ENCODE assay signal across 1 cellular context in genomic region chr6:36666726-36667591, GRCh38.
TF ChIP-seq lines count a peak whose summit lies in the region.

No MANE protein-coding gene starts in this region.

TF ChIP-seq in HepG2, 621 proteins besides CTCF, POLR2A, EP300 and RAD21 (continued from another document and continues in another):
- TF ChIP-seq TFE3 (CRISPR knock-in tag; IDR thresholded peaks at IDR 0.05) (peak; percentile 82; the same call in 1 of the 2 replicates), ZNF781 (CRISPR knock-in tag; IDR thresholded peaks at IDR 0.05; ENCODE audit: borderline replicate concordance, not compliant biosample characterization) (peak; percentile 81), GABPB1 (CRISPR knock-in tag; IDR thresholded peaks at IDR 0.05) (peak; percentile 79), U2AF1 (optimal IDR thresholded peaks at IDR 0.05; ENCODE audit: low read depth, low read length) (no peak), CENPT (CRISPR knock-in tag; IDR thresholded peaks at IDR 0.05; ENCODE audit: low read depth) (no peak), DZIP1 (CRISPR knock-in tag; IDR thresholded peaks at IDR 0.05) (no peak), ZNF572 (CRISPR knock-in tag; IDR thresholded peaks at IDR 0.05) (peak; percentile 74; the same call in 1 of the 2 replicates), MYNN (CRISPR knock-in tag; IDR thresholded peaks at IDR 0.05; ENCODE audit: low read depth) (peak; percentile 66; the same call in 1 of the 2 replicates), ZNF609 (CRISPR knock-in tag; IDR thresholded peaks at IDR 0.05; ENCODE audit: borderline replicate concordance) (peak; percentile 86; the same call in 1 of the 2 replicates), EZH2 (conservative IDR thresholded peaks at IDR 0.05; ENCODE audit: low read depth, low read length) (no peak), ZNF570 (CRISPR knock-in tag; IDR thresholded peaks at IDR 0.05; ENCODE audit: borderline replicate concordance) (no peak), SALL1 (CRISPR knock-in tag; IDR thresholded peaks at IDR 0.05) (peak; percentile 98), ZNF484 (CRISPR knock-in tag; IDR thresholded peaks at IDR 0.05; ENCODE audit: borderline replicate concordance, low read depth) (no peak), BCL3 (CRISPR knock-in tag; IDR thresholded peaks at IDR 0.05) (no peak), ZNF660 (CRISPR knock-in tag; IDR thresholded peaks at IDR 0.05; ENCODE audit: borderline replicate concordance, low read depth) (no peak), GZF1 (CRISPR knock-in tag; IDR thresholded peaks at IDR 0.05) (no peak), TERF1 (CRISPR knock-in tag; IDR thresholded peaks at IDR 0.05) (no peak), MAFG (CRISPR knock-in tag; IDR thresholded peaks at IDR 0.05) (no peak), GLMP (CRISPR knock-in tag; IDR thresholded peaks at IDR 0.05; ENCODE audit: borderline replicate concordance) (no peak), ZFP36L1 (CRISPR knock-in tag; IDR thresholded peaks at IDR 0.05) (peak; percentile 67; the same call in 1 of the 2 replicates), SP1 (IDR thresholded peaks at IDR 0.05) (no peak), SP1 (CRISPR knock-in tag; IDR thresholded peaks at IDR 0.05) (peak; percentile 68; the same call in 1 of the 2 replicates), ZBTB2 (CRISPR knock-in tag; IDR thresholded peaks at IDR 0.05; ENCODE audit: low read depth) (0 out of 2 replicates have a peak, but pooled peaks have one; percentile 41), HDAC6 (IDR thresholded peaks at IDR 0.05; ENCODE audit: low read depth, low read length) (no peak), HNRNPL (IDR thresholded peaks at IDR 0.05; ENCODE audit: low read depth, low read length) (peak; percentile 82; the same call in 1 of the 2 replicates), ZNF180 (CRISPR knock-in tag; IDR thresholded peaks at IDR 0.05; ENCODE audit: borderline replicate concordance, low read depth) (no peak), RARG (CRISPR knock-in tag; IDR thresholded peaks at IDR 0.05; ENCODE audit: low read depth) (no peak), CBX5 (CRISPR knock-in tag; IDR thresholded peaks at IDR 0.05; ENCODE audit: borderline replicate concordance) (peak; percentile 99), ZNF224 (CRISPR knock-in tag; IDR thresholded peaks at IDR 0.05) (0 out of 2 replicates have a peak, but pooled peaks have one; percentile 50), FOXC1 (CRISPR knock-in tag; IDR thresholded peaks at IDR 0.05; ENCODE audit: borderline replicate concordance) (peak; percentile 90), MAFF (IDR thresholded peaks at IDR 0.05; ENCODE audit: low read depth, low read length) (peak; percentile 73), NAIF1 (CRISPR knock-in tag; IDR thresholded peaks at IDR 0.05; ENCODE audit: borderline replicate concordance) (peak; percentile 60), NFKBIZ (CRISPR knock-in tag; IDR thresholded peaks at IDR 0.05) (peak; percentile 87), FOXO1 (CRISPR knock-in tag; IDR thresholded peaks at IDR 0.05) (peak; percentile 91)
- TF ChIP-seq, protein P1, sequence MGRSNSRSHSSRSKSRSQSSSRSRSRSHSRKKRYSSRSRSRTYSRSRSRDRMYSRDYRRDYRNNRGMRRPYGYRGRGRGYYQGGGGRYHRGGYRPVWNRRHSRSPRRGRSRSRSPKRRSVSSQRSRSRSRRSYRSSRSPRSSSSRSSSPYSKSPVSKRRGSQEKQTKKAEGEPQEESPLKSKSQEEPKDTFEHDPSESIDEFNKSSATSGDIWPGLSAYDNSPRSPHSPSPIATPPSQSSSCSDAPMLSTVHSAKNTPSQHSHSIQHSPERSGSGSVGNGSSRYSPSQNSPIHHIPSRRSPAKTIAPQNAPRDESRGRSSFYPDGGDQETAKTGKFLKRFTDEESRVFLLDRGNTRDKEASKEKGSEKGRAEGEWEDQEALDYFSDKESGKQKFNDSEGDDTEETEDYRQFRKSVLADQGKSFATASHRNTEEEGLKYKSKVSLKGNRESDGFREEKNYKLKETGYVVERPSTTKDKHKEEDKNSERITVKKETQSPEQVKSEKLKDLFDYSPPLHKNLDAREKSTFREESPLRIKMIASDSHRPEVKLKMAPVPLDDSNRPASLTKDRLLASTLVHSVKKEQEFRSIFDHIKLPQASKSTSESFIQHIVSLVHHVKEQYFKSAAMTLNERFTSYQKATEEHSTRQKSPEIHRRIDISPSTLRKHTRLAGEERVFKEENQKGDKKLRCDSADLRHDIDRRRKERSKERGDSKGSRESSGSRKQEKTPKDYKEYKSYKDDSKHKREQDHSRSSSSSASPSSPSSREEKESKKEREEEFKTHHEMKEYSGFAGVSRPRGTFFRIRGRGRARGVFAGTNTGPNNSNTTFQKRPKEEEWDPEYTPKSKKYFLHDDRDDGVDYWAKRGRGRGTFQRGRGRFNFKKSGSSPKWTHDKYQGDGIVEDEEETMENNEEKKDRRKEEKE (IDR thresholded peaks at IDR 0.05) = no peak
- TF ChIP-seq, protein P2, sequence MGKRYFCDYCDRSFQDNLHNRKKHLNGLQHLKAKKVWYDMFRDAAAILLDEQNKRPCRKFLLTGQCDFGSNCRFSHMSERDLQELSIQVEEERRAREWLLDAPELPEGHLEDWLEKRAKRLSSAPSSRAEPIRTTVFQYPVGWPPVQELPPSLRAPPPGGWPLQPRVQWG (CRISPR knock-in tag; IDR thresholded peaks at IDR 0.05; ENCODE audit: borderline replicate concordance, low read depth) = no peak
- TF ChIP-seq, protein P3, sequence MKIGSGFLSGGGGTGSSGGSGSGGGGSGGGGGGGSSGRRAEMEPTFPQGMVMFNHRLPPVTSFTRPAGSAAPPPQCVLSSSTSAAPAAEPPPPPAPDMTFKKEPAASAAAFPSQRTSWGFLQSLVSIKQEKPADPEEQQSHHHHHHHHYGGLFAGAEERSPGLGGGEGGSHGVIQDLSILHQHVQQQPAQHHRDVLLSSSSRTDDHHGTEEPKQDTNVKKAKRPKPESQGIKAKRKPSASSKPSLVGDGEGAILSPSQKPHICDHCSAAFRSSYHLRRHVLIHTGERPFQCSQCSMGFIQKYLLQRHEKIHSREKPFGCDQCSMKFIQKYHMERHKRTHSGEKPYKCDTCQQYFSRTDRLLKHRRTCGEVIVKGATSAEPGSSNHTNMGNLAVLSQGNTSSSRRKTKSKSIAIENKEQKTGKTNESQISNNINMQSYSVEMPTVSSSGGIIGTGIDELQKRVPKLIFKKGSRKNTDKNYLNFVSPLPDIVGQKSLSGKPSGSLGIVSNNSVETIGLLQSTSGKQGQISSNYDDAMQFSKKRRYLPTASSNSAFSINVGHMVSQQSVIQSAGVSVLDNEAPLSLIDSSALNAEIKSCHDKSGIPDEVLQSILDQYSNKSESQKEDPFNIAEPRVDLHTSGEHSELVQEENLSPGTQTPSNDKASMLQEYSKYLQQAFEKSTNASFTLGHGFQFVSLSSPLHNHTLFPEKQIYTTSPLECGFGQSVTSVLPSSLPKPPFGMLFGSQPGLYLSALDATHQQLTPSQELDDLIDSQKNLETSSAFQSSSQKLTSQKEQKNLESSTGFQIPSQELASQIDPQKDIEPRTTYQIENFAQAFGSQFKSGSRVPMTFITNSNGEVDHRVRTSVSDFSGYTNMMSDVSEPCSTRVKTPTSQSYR (CRISPR knock-in tag; IDR thresholded peaks at IDR 0.05; ENCODE audit: borderline replicate concordance) = peak; percentile 66; the same call in 1 of the 2 replicates
